8 cellular contexts compared by ENCODE assay signal in genomic region chr7:45111298-45112223, GRCh38. TPM values are rescaled to one million over a fixed set of nuclear protein-coding genes. Genes with fewer than 3 reads are reported as not detected.
DNase-seq lines count a peak whose midpoint lies in the region; ATAC-seq and TF ChIP-seq lines count a peak whose summit lies in the region.

TSS of gene TBRG4 (minus strand) at chr7:45111697. CDS start at chr7:45109237, 2,460 bp downstream.

- H3K4me2 ChIP-seq in parathyroid adenoma (ENCODE audit: low read length): peak within 1 kb of the TSS; percentile 78

- TF ChIP-seq CTCF in GM12875 (IDR thresholded peaks at IDR 0.05; ENCODE audit: borderline replicate concordance, insufficient read depth, low read depth, low read length) (0 out of 2 replicates have a peak, but pooled peaks have one; percentile 16), cardiac muscle cell (IDR thresholded peaks at IDR 0.05; ENCODE audit: low read depth, low read length) (peak; percentile 43), parathyroid adenoma (IDR thresholded peaks at IDR 0.05) (peak; percentile 65), tibial nerve (IDR thresholded peaks at IDR 0.05) (peak in 4 of 5 experiments; percentile 15 to 45 (median 34))

- peak; percentile 79 for DNase-seq in NCI-H1417 treated with DMSO at 0.1 percent for 48 hours (lab: John Stamatoyannopoulos, UW)
- DNase-seq in SW480 (ENCODE audit: low spot score): peak; percentile 98
- DNase-seq in adipocyte (ENCODE audit: low read depth): peak; percentile 98
- peak; percentile 97 for DNase-seq in cardiac muscle cell (ENCODE audit: low read depth in 1 of 2, low spot score in 1 of 2)
- DNase-seq in tibial nerve (ENCODE audit: low spot score in 2 of 2): peak; percentile 86 to 92

- H3K36me3 ChIP-seq in adipocyte (ENCODE audit: control insufficient read depth, insufficient read depth, low read length, severe bottlenecking): peaks cover 26% of the 10 kb centered on the region
- H3K36me3 ChIP-seq in cardiac muscle cell: peaks cover 19% of the 10 kb centered on the region
- H3K36me3 ChIP-seq in parathyroid adenoma (ENCODE audit: control insufficient read depth, insufficient read depth, low read length): no peaks in the 10 kb centered on the region
- H3K36me3 ChIP-seq in tibial nerve: peaks cover 0 to 29% (median 22%) of the 10 kb centered on the region in 3 donors

- H3K79me2 ChIP-seq in parathyroid adenoma: peaks cover 7% of the 10 kb centered on the region

- TF ChIP-seq POLR2A in tibial nerve (IDR thresholded peaks at IDR 0.05): peak; percentile 83 to 96

- WGBS in tibial nerve, 2 donors: 0 to 1% methylated on average over 61 to 62 of the region's 64 CpGs

- H3K27ac ChIP-seq in cardiac muscle cell (peak within 1 kb of the TSS; percentile 97), parathyroid adenoma (peak within 1 kb of the TSS; percentile 90), tibial nerve (peak within 1 kb of the TSS; percentile 91 to 96 (median 95))

- H3K9ac ChIP-seq in adipocyte (ENCODE audit: low read length) (peak within 1 kb of the TSS; percentile 96), parathyroid adenoma (peak within 1 kb of the TSS; percentile 47)

- no peaks in the 10 kb centered on the region for H3K9me3 ChIP-seq in adipocyte (ENCODE audit: control insufficient read depth, low read length)
- H3K9me3 ChIP-seq in cardiac muscle cell (ENCODE audit: low read depth): no peaks in the 10 kb centered on the region
- no peaks in the 10 kb centered on the region for H3K9me3 ChIP-seq in parathyroid adenoma (ENCODE audit: control insufficient read depth, low read length)
- no peaks in the 10 kb centered on the region for H3K9me3 ChIP-seq in tibial nerve

- H3K4me3 ChIP-seq in GM12875 (ENCODE audit: low read depth, low read length): peak within 1 kb of the TSS; percentile 100
- peak within 1 kb of the TSS; percentile 99 for H3K4me3 ChIP-seq in adipocyte (ENCODE audit: low read length)
- H3K4me3 ChIP-seq in cardiac muscle cell: peak within 1 kb of the TSS; percentile 78
- H3K4me3 ChIP-seq in parathyroid adenoma (ENCODE audit: low read depth, low read length): peak within 1 kb of the TSS; percentile 97
- H3K4me3 ChIP-seq in tibial nerve: peak within 1 kb of the TSS; percentile 69 to 92 (median 82)

- ATAC-seq in HG02798 (IDR thresholded peaks at IDR 0.05; ENCODE audit: poor library complexity, unreplicated experiment): peak; percentile 97

- H3K27me3 ChIP-seq in adipocyte (replicated peaks; ENCODE audit: control insufficient read depth, insufficient read depth, low read length) (peaks cover 13% of the 10 kb centered on the region), cardiac muscle cell (peaks cover 28% of the 10 kb centered on the region), parathyroid adenoma (ENCODE audit: control insufficient read depth, insufficient read depth, low read length) (no peaks in the 10 kb centered on the region), tibial nerve (no peaks in the 10 kb centered on the region)

- H3K4me1 ChIP-seq in adipocyte (ENCODE audit: control insufficient read depth, insufficient read depth, low read length) (peaks cover 39% of the 10 kb centered on the region), cardiac muscle cell (ENCODE audit: low read depth) (no peaks in the 10 kb centered on the region), parathyroid adenoma (peaks cover 3% of the 10 kb centered on the region), tibial nerve (peaks cover 0 to 52% (median 16%) of the 10 kb centered on the region in 4 donors)

- H2AFZ ChIP-seq in parathyroid adenoma: peak within 1 kb of the TSS; percentile 86

- TF ChIP-seq EP300 in tibial nerve (IDR thresholded peaks at IDR 0.05): peak; percentile 91 to 100

RNA-seq across cellular contexts. Expression of gene TBRG4, which starts in this region (rescaled TPM):
- total RNA-seq in cardiac muscle cell: 74.3 and 74.4 TPM in 2 replicates
- polyA plus RNA-seq in cardiac muscle cell: 67.9 and 74.2 TPM in 2 replicates
- total RNA-seq in tibial nerve: 10 to 100 TPM; 32.3 to 81.3 (median 54.0) TPM

Comparison
In these comparisons a context has a peak if more than half of its experiments do, and no peak if none do; other contexts are left out.
1. Peak in every context shown above with its lines: DNase-seq, ATAC-seq, H3K4me3 ChIP-seq and H3K27ac ChIP-seq.